In the genomic region with DNA sequence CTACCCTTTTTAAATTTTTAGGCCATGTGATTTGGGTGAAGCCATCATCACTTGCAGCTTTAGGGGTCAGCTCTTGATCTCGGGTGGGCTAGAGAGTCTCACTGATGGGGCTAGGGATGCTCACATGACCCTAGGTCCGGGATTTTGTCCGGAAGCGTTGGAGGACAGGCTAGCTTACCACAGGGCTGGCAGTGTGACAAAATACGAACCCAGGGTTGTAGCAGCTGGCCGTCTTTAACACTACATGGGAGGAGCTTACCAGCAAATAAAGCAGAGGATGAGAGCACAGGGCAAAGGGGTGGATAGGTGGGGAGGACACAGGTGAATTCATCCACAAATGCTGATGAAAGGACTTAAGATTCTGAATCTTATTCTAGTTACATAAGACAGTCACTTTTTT, we compare ENCODE assay signal across 26 cellular contexts. TPM values are rescaled to one million over a fixed set of nuclear protein-coding genes. Genes with fewer than 3 reads are reported as not detected.
DNase-seq lines count a peak whose midpoint lies in the region; ATAC-seq, FAIRE-seq and TF ChIP-seq lines count a peak whose summit lies in the region.
"Had no signal": no experiment of that assay in that cellular context is flagged by ENCODE, and none has a peak within 500 bp of the region (broad histone marks: within the 10 kb centered on the region; RNA-seq: fewer than 3 reads in every experiment).

No MANE protein-coding gene starts in this region.

- peak overlapping the region; percentile 27 for H3K27ac ChIP-seq in RWPE1
- no peak overlapping the region for H3K27ac ChIP-seq in kidney (ENCODE audit: low read depth in 2 of 2, low read length in 2 of 2)
- H3K27ac ChIP-seq: C4-2B, gastrocnemius medialis, suprapubic skin had no signal

- peak; percentile 61 for ATAC-seq in mucosa of descending colon
- ATAC-seq: activated T-helper 17 cell treated with anti-CD3 and anti-CD28 coated beads, Interleukin-2, amount 50 U/mL, for 72 hours; gastrocnemius medialis; SK-N-SH treated with all-trans-retinoic acid at 6 μM for 48 hours; stimulated activated memory B cell treated with anti-CD40 and anti-IgM and Interleukin-4, amounts not matched to agents 10 μg/mL and 1 μg/mL and 100 μg/mL, for 72 hours; WTC11 had no signal

- DNase-seq in EH (ENCODE audit: low read depth) (peak; percentile 26), NCI-H2171 treated with DMSO at 0.1 percent for 48 hours (lab: John Stamatoyannopoulos, UW) (peak; percentile 80), RWPE1 (ENCODE audit: low spot score) (no peak), mucosa of descending colon (peak in 1 of 3 donors; percentile 34), NCI-H446 (lab: John Stamatoyannopoulos, UW) (no peak), amygdala (lab: John Stamatoyannopoulos, UW) (no peak), hepatic stellate cell (ENCODE audit: low spot score) (no peak), kidney (no peak)
- DNase-seq: activated CD4-positive, alpha-beta T cell treated with anti-CD3 and anti-CD28 coated beads, Interleukin-2, amount 50 U/mL, for 4 hours; activated CD8-positive, alpha-beta memory T cell treated with anti-CD3 and anti-CD28 coated beads, Interleukin-2, amount 50 U/mL, for 4 hours; effector CD8-positive, alpha-beta T cell; erythroblast; gastrocnemius medialis; KBM-7; NCI-H2081 treated with DMSO at 0.1 percent for 48 hours; T-helper 9 cell had no signal

- no peak overlapping the region for H3K9ac ChIP-seq in kidney (ENCODE audit: low read length in 2 of 2)

- CTCF ChIA-PET in RWPE1 (lab: Yijun Ruan, JAX): no interaction called here

- intact Hi-C loops in mucosa of descending colon (cut with DNase I, micrococcal nuclease) (no loop called here), kidney (cut with DNase I) (no loop called here)

- POLR2A ChIA-PET in RWPE1 (lab: Yijun Ruan, JAX; ENCODE audit: low non-redundant PET): no interaction called here

- H3K4me1 ChIP-seq in mucosa of descending colon (ENCODE audit: low read depth) (peaks cover 6% of the 10 kb centered on the region), kidney (ENCODE audit: control insufficient read depth in 1 of 2, insufficient read depth in 1 of 2, low read depth in 1 of 2, low read length in 2 of 2) (no peaks in the 10 kb centered on the region)
- H3K4me1 ChIP-seq: gastrocnemius medialis had no signal

- TF ChIP-seq CTCF in RWPE1 (conservative IDR thresholded peaks at IDR 0.05; ENCODE audit: low read depth): no peak
- no peak for TF ChIP-seq CTCF in mucosa of descending colon (IDR thresholded peaks at IDR 0.05)
- no peak for TF ChIP-seq CTCF in kidney (IDR thresholded peaks at IDR 0.05; ENCODE audit: borderline replicate concordance, extremely low read depth, insufficient read depth)

- no peak overlapping the region for H3K4me3 ChIP-seq in mucosa of descending colon
- no peak overlapping the region for H3K4me3 ChIP-seq in kidney (ENCODE audit: low read length in 2 of 2)
- H3K4me3 ChIP-seq: gastrocnemius medialis, smooth muscle cell, suprapubic skin had no signal

- H3K36me3 ChIP-seq in mucosa of descending colon (ENCODE audit: low read depth): no peaks in the 10 kb centered on the region
- no peaks in the 10 kb centered on the region for H3K36me3 ChIP-seq in kidney (ENCODE audit: control insufficient read depth in 1 of 2, insufficient read depth in 2 of 2, low read length in 2 of 2)
- H3K36me3 ChIP-seq: gastrocnemius medialis, suprapubic skin had no signal

- H3K9me3 ChIP-seq in mucosa of descending colon (no peaks in the 10 kb centered on the region), kidney (ENCODE audit: control insufficient read depth in 1 of 2, low read length in 2 of 2) (no peaks in the 10 kb centered on the region)
- H3K9me3 ChIP-seq: gastrocnemius medialis, suprapubic skin had no signal

- no peak for FAIRE-seq in kidney (lab: Jason Lieb, UNC)
- FAIRE-seq: RCC 7860, urothelium cell line had no signal

RNA-seq across cellular contexts. Expression of gene GPR161, which starts 21.9 kb away (rescaled TPM):
- total RNA-seq in mucosa of descending colon (10 to 100 TPM in 1 of 3 donors, 1 to 10 TPM in 2; 2.2 to 13.1 (median 4.2) TPM), kidney (4.2 TPM)
- polyA plus RNA-seq in kidney (ENCODE audit: insufficient read depth, low read depth, low replicate concordance): 1.4 TPM
- total RNA-seq: HT-29 had no signal

Comparison
In these comparisons a context has a peak if more than half of its experiments do, and no peak if none do; other contexts are left out.
1. DNase-seq: peak in EH (single experiment) and NCI-H2171 treated with DMSO at 0.1 percent for 48 hours (single experiment); none in RWPE1 (single experiment), NCI-H446 (0 of 2), amygdala (0 of 56), hepatic stellate cell (single experiment) and kidney (single experiment).